ENCODE assay signal across 10 cellular contexts in genomic region chr6:14784596-14785360, GRCh38.
DNase-seq lines count a peak whose midpoint lies in the region; ATAC-seq and TF ChIP-seq lines count a peak whose summit lies in the region.
"Had no signal": no experiment of that assay in that cellular context is flagged by ENCODE, and none has a peak within 500 bp of the region (broad histone marks: within the 10 kb centered on the region; RNA-seq: fewer than 3 reads in every experiment).

No MANE protein-coding gene starts in this region.

- CTCF ChIA-PET in activated CD8-positive, alpha-beta T cell treated with anti-CD3 and anti-CD28 coated beads, Interleukin-2, amount 10 ng/mL, durations not matched to agents 7 days and 5 days (lab: Charles Lee): no interaction called here

- POLR2A ChIA-PET in activated CD8-positive, alpha-beta T cell treated with anti-CD3 and anti-CD28 coated beads, Interleukin-2, amount 10 ng/mL, durations not matched to agents 7 days and 5 days (lab: Charles Lee): no interaction called here

- H3K36me3 ChIP-seq in DND-41 (ENCODE audit: insufficient read depth, low read length): no peaks in the 10 kb centered on the region
- no peaks in the 10 kb centered on the region for H3K36me3 ChIP-seq in iPS-15b (ENCODE audit: control insufficient read depth, insufficient read depth, low read length)
- H3K36me3 ChIP-seq in suprapubic skin: no peaks in the 10 kb centered on the region
- H3K36me3 ChIP-seq in tibial nerve: no peaks in the 10 kb centered on the region

- H3K4me1 Mint-ChIP-seq in activated CD8-positive, alpha-beta T cell treated with anti-CD3 and anti-CD28 coated beads, Interleukin-2, amount 10 ng/mL, durations not matched to agents 7 days and 5 days (ENCODE audit: low read depth): peaks cover 24% of the 10 kb centered on the region

- no peaks in the 10 kb centered on the region for H3K27me3 Mint-ChIP-seq in activated CD8-positive, alpha-beta T cell treated with anti-CD3 and anti-CD28 coated beads, Interleukin-2, amount 10 ng/mL, durations not matched to agents 7 days and 5 days (ENCODE audit: low read depth)

- H3K27ac Mint-ChIP-seq in activated CD8-positive, alpha-beta T cell treated with anti-CD3 and anti-CD28 coated beads, Interleukin-2, amount 10 ng/mL, durations not matched to agents 7 days and 5 days: peak overlapping the region; percentile 53

- ATAC-seq in DND-41 (ENCODE audit: insufficient read depth, low read depth): peak; percentile 48; the same call in 1 of the 3 replicates
- ATAC-seq in activated CD8-positive, alpha-beta T cell treated with anti-CD3 and anti-CD28 coated beads, Interleukin-2, amount 10 ng/mL, durations not matched to agents 7 days and 5 days: peak; percentile 39
- ATAC-seq in GM21529 (IDR thresholded peaks at IDR 0.05; ENCODE audit: unreplicated experiment): no peak

- TF ChIP-seq CTCF in DND-41 (IDR thresholded peaks at IDR 0.05; ENCODE audit: borderline replicate concordance, extremely low read depth, low read length, poor library complexity, severe bottlenecking) (no peak), suprapubic skin (IDR thresholded peaks at IDR 0.05) (no peak), tibial nerve (IDR thresholded peaks at IDR 0.05) (no peak)

- no peak overlapping the region for H3K9ac ChIP-seq in DND-41 (ENCODE audit: low read depth, low read length)
- peak overlapping the region; percentile 26 for H3K9ac ChIP-seq in iPS-15b (ENCODE audit: low read depth, low read length)

- H3K27ac ChIP-seq in DND-41 (ENCODE audit: low read length) (no peak overlapping the region), suprapubic skin (no peak overlapping the region), tibial nerve (no peak overlapping the region)

- TF ChIP-seq EP300 in suprapubic skin (IDR thresholded peaks at IDR 0.05): no peak
- no peak for TF ChIP-seq EP300 in tibial nerve (IDR thresholded peaks at IDR 0.05)

- WGBS in suprapubic skin: 62% methylated on average over 14 of the region's 14 CpGs
- WGBS in tibial nerve, 2 donors: 64 to 66% methylated on average over 14 of the region's 14 CpGs

- H3K36me3 Mint-ChIP-seq in activated CD8-positive, alpha-beta T cell treated with anti-CD3 and anti-CD28 coated beads, Interleukin-2, amount 10 ng/mL, durations not matched to agents 7 days and 5 days (ENCODE audit: low read depth): peaks cover 6% of the 10 kb centered on the region

- DNase-seq in DND-41: no peak
- DNase-seq in NCI-H1105 treated with DMSO at 0.1 percent for 48 hours (lab: John Stamatoyannopoulos, UW): peak; percentile 43
- DNase-seq in activated CD8-positive, alpha-beta T cell treated with anti-CD3 and anti-CD28 coated beads, Interleukin-2, amount 10 ng/mL, durations not matched to agents 7 days and 5 days: no peak
- DNase-seq in AG08395 (ENCODE audit: low spot score): no peak
- no peak for DNase-seq in suprapubic skin (ENCODE audit: low spot score in 2 of 2)
- no peak for DNase-seq in tibial nerve (ENCODE audit: low spot score in 2 of 2)
- DNase-seq: DMS 273 treated with DMSO at 0.1 percent for 48 hours, NCI-H1694 treated with DMSO at 0.1 percent for 48 hours had no signal

- no peaks in the 10 kb centered on the region for H3K9me3 ChIP-seq in DND-41 (ENCODE audit: insufficient read depth, low read length, severe bottlenecking)
- no peaks in the 10 kb centered on the region for H3K9me3 ChIP-seq in iPS-15b (ENCODE audit: control insufficient read depth, insufficient read depth, low read length)
- H3K9me3 ChIP-seq in suprapubic skin: no peaks in the 10 kb centered on the region
- H3K9me3 ChIP-seq in tibial nerve: no peaks in the 10 kb centered on the region

- H3K4me1 ChIP-seq in DND-41 (ENCODE audit: insufficient read depth, low read length) (peaks cover 5% of the 10 kb centered on the region; the same call in 1 of the 2 replicates), iPS-15b (ENCODE audit: control insufficient read depth, insufficient read depth, low read length) (peaks cover 22% of the 10 kb centered on the region), suprapubic skin (peaks cover 7% of the 10 kb centered on the region), tibial nerve (no peaks in the 10 kb centered on the region)

- TF ChIP-seq POLR2A in suprapubic skin (IDR thresholded peaks at IDR 0.05) (no peak), tibial nerve (IDR thresholded peaks at IDR 0.05) (no peak)

- peak overlapping the region; percentile 2 for H3K4me3 Mint-ChIP-seq in activated CD8-positive, alpha-beta T cell treated with anti-CD3 and anti-CD28 coated beads, Interleukin-2, amount 10 ng/mL, durations not matched to agents 7 days and 5 days

- H3K4me2 ChIP-seq in DND-41 (ENCODE audit: insufficient read depth, low read length): no peak overlapping the region

- H4K20me1 ChIP-seq in DND-41 (ENCODE audit: insufficient read depth, low read length): no peaks in the 10 kb centered on the region

- peaks cover 4% of the 10 kb centered on the region for H3K9me3 Mint-ChIP-seq in activated CD8-positive, alpha-beta T cell treated with anti-CD3 and anti-CD28 coated beads, Interleukin-2, amount 10 ng/mL, durations not matched to agents 7 days and 5 days (ENCODE audit: insufficient read depth)

- no peak overlapping the region for H3K4me3 ChIP-seq in DND-41 (ENCODE audit: low read depth in 1 of 2, low read length in 2 of 2)
- H3K4me3 ChIP-seq in iPS-15b (ENCODE audit: low read depth, low read length): peak overlapping the region; percentile 16
- no peak overlapping the region for H3K4me3 ChIP-seq in suprapubic skin
- no peak overlapping the region for H3K4me3 ChIP-seq in tibial nerve

- H3K27me3 ChIP-seq in DND-41 (ENCODE audit: insufficient read depth, low read length, poor library complexity): no peaks in the 10 kb centered on the region
- no peaks in the 10 kb centered on the region for H3K27me3 ChIP-seq in iPS-15b (ENCODE audit: control insufficient read depth, insufficient read depth, low read length)
- H3K27me3 ChIP-seq in suprapubic skin: no peaks in the 10 kb centered on the region
- H3K27me3 ChIP-seq in tibial nerve: no peaks in the 10 kb centered on the region

- peak overlapping the region; percentile 64 for H2AFZ ChIP-seq in DND-41 (ENCODE audit: low read depth, low read length)

- no peaks in the 10 kb centered on the region for H3K79me2 ChIP-seq in DND-41 (ENCODE audit: insufficient read depth, low read length)
